8 cellular contexts compared by ENCODE assay signal in genomic region chr3:38029400-38030125, GRCh38. TPM values are rescaled to one million over a fixed set of nuclear protein-coding genes. Genes with fewer than 3 reads are reported as not detected.
DNase-seq lines count a peak whose midpoint lies in the region; ATAC-seq and TF ChIP-seq lines count a peak whose summit lies in the region.

Gene PLCD1, minus strand, starts transcription at chr3:38029642. Its CDS starts 103 bp downstream, at chr3:38029539.

- H3K27me3 ChIP-seq in adrenal gland (no peaks in the 10 kb centered on the region), neutrophil (peaks cover 74% of the 10 kb centered on the region)

- peak in 1 of 6 experiments; percentile 7 for TF ChIP-seq CTCF in adrenal gland (IDR thresholded peaks at IDR 0.05)
- no peak for TF ChIP-seq CTCF in neutrophil (IDR thresholded peaks at IDR 0.05)

- intact Hi-C loops in adrenal gland (cut with DNase I), result no loop called here
- intact Hi-C loops in Right ventricle myocardium superior (cut with DNase I), result no loop called here

- H3K9me3 ChIP-seq in adrenal gland (replicated peaks in 1 of 3), result no peaks in the 10 kb centered on the region
- H3K9me3 ChIP-seq in neutrophil, result no peaks in the 10 kb centered on the region

- ATAC-seq in Right ventricle myocardium superior (ENCODE audit: poor library complexity), result peak; percentile 59
- ATAC-seq in GM21526 (IDR thresholded peaks at IDR 0.05; ENCODE audit: low FRiP score, unreplicated experiment), result no peak

- DNase-seq in AG08396 (ENCODE audit: low spot score) (peak; percentile 93), M059J (ENCODE audit: low read depth) (peak; percentile 26), adrenal gland (peak in 6 of 7 donors; percentile 67 to 75 (median 72)), Right ventricle myocardium superior (peak; percentile 91), KBM-7 (no peak), GDM1 (lab: John Stamatoyannopoulos, UW) (no peak)

- TF ChIP-seq POLR2A in adrenal gland (IDR thresholded peaks at IDR 0.05), result peak in 1 of 2 donors; percentile 31

- H3K36me3 ChIP-seq in adrenal gland (replicated peaks in 1 of 2) (no peaks in the 10 kb centered on the region), neutrophil (no peaks in the 10 kb centered on the region)

- H3K4me3 ChIP-seq in adrenal gland (peak within 1 kb of the TSS in 2 of 4 donors; percentile 29 to 61), neutrophil (ENCODE audit: low read depth in 1 of 2, low read length in 1 of 2) (peak within 1 kb of the TSS; percentile 44 to 70)

- peaks cover 23 to 37% of the 10 kb centered on the region in 2 donors for H3K4me1 ChIP-seq in adrenal gland (replicated peaks in 1 of 2)
- H3K4me1 ChIP-seq in neutrophil (ENCODE audit: control insufficient read depth in 1 of 2, insufficient read depth in 1 of 2, low read depth in 1 of 2, low read length in 1 of 2), result peaks cover 16 to 23% of the 10 kb centered on the region in 2 experiments

- 2 to 3% methylated on average over 62 to 75 of the region's 75 CpGs; no CpG with 5 or more reads in 2 of the 4 donors for WGBS in adrenal gland, 4 donors

- H3K27ac ChIP-seq in adrenal gland, result peak within 1 kb of the TSS in 3 of 5 donors; percentile 61 to 90 (median 83)
- H3K27ac ChIP-seq in neutrophil, result no peak within 1 kb of the TSS

- in situ Hi-C loops in KBM-7 (cut with MboI; ENCODE audit: low pct_unique_long_range_greater_than_20kb, low sequenced_read_pairs), result no loop called here

RNA-seq across cellular contexts. Expression of gene PLCD1, which starts in this region (rescaled TPM):
- 0.39 and 2.4 TPM in 2 replicates for total RNA-seq in M059J (2014; rRNA removed; shearing (Covaris generic))
- total RNA-seq in adrenal gland (10 to 100 TPM in 7 of 8 donors, 1 to 10 TPM in 1; 9.7 to 97.3 (median 29.2) TPM), Right ventricle myocardium superior (8.5 TPM)
- polyA plus RNA-seq in adrenal gland, result 10 to 100 TPM; 11.3 to 42.7 (median 40.9) TPM

Comparison
In these comparisons a context has a peak if more than half of its experiments do, and no peak if none do; other contexts are left out.
1. DNase-seq: peak in AG08396 (single experiment), M059J (single experiment), adrenal gland (6 of 7) and Right ventricle myocardium superior (single experiment); none in KBM-7 (single experiment) and GDM1 (single experiment).